In genomic region chr14:91244501-91244901, GRCh38 we compare ENCODE assay signal across 8 cellular contexts. TPM values are rescaled to one million over a fixed set of nuclear protein-coding genes. Genes with fewer than 3 reads are reported as not detected.
DNase-seq lines count a peak whose midpoint lies in the region; ATAC-seq and TF ChIP-seq lines count a peak whose summit lies in the region.

GPR68 (minus strand) TSS chr14:91244704; CDS start chr14:91235050, 9,654 bp downstream.

- H3K9ac ChIP-seq in fibroblast of lung (ENCODE audit: insufficient read depth, low read length): no peak within 1 kb of the TSS

- no peak within 1 kb of the TSS for H3K4me3 Mint-ChIP-seq in nephron progenitor cell

- H3K4me1 Mint-ChIP-seq in nephron progenitor cell: peaks cover 15% of the 10 kb centered on the region

- H3K36me3 ChIP-seq in fibroblast of lung (ENCODE audit: control insufficient read depth, insufficient read depth, low read length): no peaks in the 10 kb centered on the region

- H3K4me2 ChIP-seq in fibroblast of lung (ENCODE audit: extremely low read depth, insufficient read depth, low read length): peak within 1 kb of the TSS; percentile 63

- H3K9me3 Mint-ChIP-seq in nephron progenitor cell: peaks cover 21% of the 10 kb centered on the region

- TF ChIP-seq CTCF in WI38 (IDR thresholded peaks at IDR 0.05; ENCODE audit: low read depth, low read length) (no peak), fibroblast of lung (conservative IDR thresholded peaks at IDR 0.05 in 1 of 2, IDR thresholded peaks at IDR 0.05 in 1 of 2; ENCODE audit: low read depth in 1 of 2, low read length in 2 of 2) (no peak), nephron progenitor cell (IDR thresholded peaks at IDR 0.05) (no peak)

- no peak within 1 kb of the TSS for H2AFZ ChIP-seq in fibroblast of lung (ENCODE audit: low read length)

- ATAC-seq in HG03469 (IDR thresholded peaks at IDR 0.05; ENCODE audit: unreplicated experiment): no peak

- DNase-seq in C1 segment of cervical spinal cord (lab: John Stamatoyannopoulos, UW): peak in 11 of 14 donors; percentile 8 to 81 (median 41)
- peak; percentile 85 for DNase-seq in Jurkat, Clone E6-1 (ENCODE audit: low read depth, low spot score)
- DNase-seq in fibroblast of lung (ENCODE audit: low read depth in 2 of 2): peak; percentile 74 to 76
- DNase-seq in nephron progenitor cell: peak; percentile 44
- DNase-seq in NAMALWA (ENCODE audit: low spot score): no peak
- DNase-seq in NCI-H1930 (lab: John Stamatoyannopoulos, UW): no peak

- H3K27me3 ChIP-seq in fibroblast of lung (ENCODE audit: control insufficient read depth, insufficient read depth, low read length): no peaks in the 10 kb centered on the region

- H3K27me3 Mint-ChIP-seq in nephron progenitor cell (ENCODE audit: low read depth, poor library complexity): peaks cover 28% of the 10 kb centered on the region

- no peaks in the 10 kb centered on the region for H3K9me3 ChIP-seq in fibroblast of lung (ENCODE audit: control insufficient read depth, insufficient read depth, low read depth, low read length)

- no peak within 1 kb of the TSS for H3K27ac Mint-ChIP-seq in nephron progenitor cell

- peaks cover 5% of the 10 kb centered on the region for H3K36me3 Mint-ChIP-seq in nephron progenitor cell (ENCODE audit: low read depth)

- H3K79me2 ChIP-seq in fibroblast of lung (ENCODE audit: control insufficient read depth, insufficient read depth, low read length): no peaks in the 10 kb centered on the region

- peak within 1 kb of the TSS; percentile 57 for H3K27ac ChIP-seq in fibroblast of lung (ENCODE audit: insufficient read depth, low read length)

- H3K4me1 ChIP-seq in fibroblast of lung (ENCODE audit: control insufficient read depth, extremely low read depth, insufficient read depth, low read length): peaks cover 7% of the 10 kb centered on the region

- no peaks in the 10 kb centered on the region for H4K20me1 ChIP-seq in fibroblast of lung (ENCODE audit: control insufficient read depth, extremely low read depth, insufficient read depth, low read length)

- H3K4me3 ChIP-seq in Jurkat, Clone E6-1 (ENCODE audit: low read length): peak within 1 kb of the TSS; percentile 53
- H3K4me3 ChIP-seq in WI38 (ENCODE audit: low read depth, low read length) (peak within 1 kb of the TSS; percentile 32), fibroblast of lung (replicated peaks in 1 of 4; ENCODE audit: control extremely low read depth in 1 of 4, insufficient read depth in 1 of 4, low read depth in 3 of 4, low read length in 4 of 4) (peak within 1 kb of the TSS in 1 of 4 experiments; percentile 30)

RNA-seq across cellular contexts. Expression of gene GPR68, which starts in this region (rescaled TPM):
- polyA plus RNA-seq in Jurkat, Clone E6-1 (2012; ENCODE audit: insufficient read depth, insufficient read length): 7.5 TPM
- 0.26 and 0.66 TPM in 2 replicates for total RNA-seq in fibroblast of lung
- 0.37 and 1.3 TPM in 2 replicates for polyA plus RNA-seq in fibroblast of lung
- polyA plus RNA-seq in fibroblast of lung (2012): 0.36 and 2.2 TPM in 2 replicates
- 5.5 TPM in 1 of 2 replicates, not detected in the other for polyA minus RNA-seq in fibroblast of lung (ENCODE audit: low replicate concordance)

Comparison
In these comparisons a context has a peak if more than half of its experiments do, and no peak if none do; other contexts are left out.
1. DNase-seq: peak in C1 segment of cervical spinal cord (11 of 14), Jurkat, Clone E6-1 (single experiment), fibroblast of lung (2 of 2) and nephron progenitor cell (single experiment); none in NAMALWA (single experiment) and NCI-H1930 (0 of 2).